In the genomic region with DNA sequence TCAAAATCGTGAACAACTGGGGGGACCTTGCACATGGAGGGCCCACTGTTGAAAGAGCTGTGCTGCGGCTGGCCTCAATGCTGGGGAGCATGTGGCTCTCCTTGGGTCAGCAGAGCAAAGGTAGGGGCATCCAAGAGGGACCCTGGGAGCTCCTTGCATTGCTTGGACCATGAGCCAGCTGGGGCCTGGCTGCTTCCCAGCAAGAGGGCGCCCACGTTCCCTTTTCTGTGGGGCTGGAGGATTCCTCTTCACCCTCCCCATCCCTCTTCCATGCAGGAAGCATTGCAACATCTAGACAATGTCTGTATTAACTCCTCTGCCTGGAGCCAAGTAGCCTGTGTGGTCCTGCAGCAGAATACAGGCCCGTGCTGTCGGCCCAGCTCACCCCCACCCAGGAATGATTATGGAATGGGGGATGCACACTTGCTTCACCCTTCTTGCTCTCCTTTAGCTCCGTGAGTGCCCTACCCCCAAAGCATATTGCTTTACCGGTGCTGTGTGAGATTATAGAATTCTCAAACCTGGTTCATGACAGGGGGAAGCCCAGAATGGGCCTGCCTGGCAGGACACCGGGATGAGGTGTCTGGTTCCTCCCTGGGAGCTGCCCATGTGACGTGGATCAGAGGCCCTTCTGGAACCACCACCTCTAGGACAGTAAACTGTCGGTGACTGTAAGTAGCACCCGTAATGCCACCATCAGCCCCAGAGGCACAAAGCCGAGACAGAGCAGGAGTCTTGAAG, we compare ENCODE assay signal across 9 cellular contexts.
A peak's percentile ranks its signal among the peaks of the same experiment; 100 is the strongest.
DNase-seq lines count a peak whose midpoint lies in the region; ATAC-seq and TF ChIP-seq lines count a peak whose summit lies in the region.
"Had no signal": no experiment of that assay in that cellular context is flagged by ENCODE, and none has a peak within 500 bp of the region (broad histone marks: within the 10 kb centered on the region; RNA-seq: fewer than 3 reads in every experiment).

No MANE protein-coding gene starts in this region.

- peaks cover 9% of the 10 kb centered on the region for H3K9me3 ChIP-seq in H9 (ENCODE audit: control insufficient read depth, low read depth, low read length)
- no peaks in the 10 kb centered on the region for H3K9me3 ChIP-seq in right cardiac atrium (ENCODE audit: control insufficient read depth, low read length)
- no peaks in the 10 kb centered on the region for H3K9me3 ChIP-seq in stomach smooth muscle (ENCODE audit: control insufficient read depth in 2 of 2, low read length in 2 of 2)
- H3K9me3 ChIP-seq: tibial nerve had no signal

- peaks cover 9% of the 10 kb centered on the region for H3K27me3 Mint-ChIP-seq in H9 (ENCODE audit: low read depth)
- H3K27me3 Mint-ChIP-seq: activated B cell treated with CpG ODN at 0.5 μM for 24 hours had no signal

- H3K4ac ChIP-seq in H9 (ENCODE audit: low read depth, low read length) = no peak overlapping the region

- DNase-seq in H9 (peak; percentile 58), SK-MEL-5 (ENCODE audit: low read depth, low spot score) (peak; percentile 87), right cardiac atrium (peak in 2 of 3 donors; percentile 49 to 66), DMS79 (lab: John Stamatoyannopoulos, UW) (no peak), ureter (ENCODE audit: low spot score) (no peak)
- DNase-seq: activated B cell treated with CpG ODN at 0.5 μM for 24 hours had no signal

- H2BK12ac ChIP-seq in H9 (ENCODE audit: insufficient read length, low read depth, low read length) = no peak overlapping the region

- no peak overlapping the region for H3K18ac ChIP-seq in H9 (ENCODE audit: insufficient read length, low read depth, low read length)

- WGBS in H9 (ENCODE audit: extremely low coverage, insufficient read length, low lambda C conversion rate) = no CpG with 5 or more reads among the region's 13 CpGs
- WGBS in right cardiac atrium = 68% methylated on average over 13 of the region's 13 CpGs

- no peaks in the 10 kb centered on the region for H3K79me1 ChIP-seq in H9 (ENCODE audit: insufficient read depth, low read depth, low read length, poor library complexity, severe bottlenecking)

- no peaks in the 10 kb centered on the region for H3K4me1 ChIP-seq in H9 (ENCODE audit: insufficient read depth, low read length)
- H3K4me1 ChIP-seq in right cardiac atrium (ENCODE audit: control insufficient read depth, insufficient read depth, low read length) = peaks cover 3% of the 10 kb centered on the region
- H3K4me1 ChIP-seq in stomach smooth muscle (ENCODE audit: control insufficient read depth, insufficient read depth, low read length) = peaks cover 25% of the 10 kb centered on the region

- in situ Hi-C loops in SK-MEL-5 (cut with HindIII; ENCODE audit: low pct_unique_long_range_greater_than_20kb, low sequenced_read_pairs) = no loop called here

- H3K23ac ChIP-seq in H9 (ENCODE audit: insufficient read length, low read depth, low read length) = no peak overlapping the region

- no peak overlapping the region for H4K8ac ChIP-seq in H9 (replicated peaks; ENCODE audit: insufficient read length, low read depth, low read length)

- TF ChIP-seq CTCF in H9 (conservative IDR thresholded peaks at IDR 0.05) = peak; percentile 42; the same call in 1 of the 3 replicates

- H3K4me3 ChIP-seq in right cardiac atrium (ENCODE audit: low read length) (no peak overlapping the region), stomach smooth muscle (ENCODE audit: low read length in 2 of 2) (no peak overlapping the region)
- H3K4me3 ChIP-seq: tibial nerve had no signal

- no peak overlapping the region for H2BK5ac ChIP-seq in H9 (ENCODE audit: insufficient read length, low read length)

- intact Hi-C loops in right cardiac atrium (cut with DNase I) = no loop called here

- no peak overlapping the region for H3K4me2 ChIP-seq in H9 (ENCODE audit: insufficient read depth, insufficient read length, low read length)

- H3K27me3 ChIP-seq in H9 (ENCODE audit: insufficient read depth, low read length) (no peaks in the 10 kb centered on the region), right cardiac atrium (ENCODE audit: control insufficient read depth, insufficient read depth) (no peaks in the 10 kb centered on the region), stomach smooth muscle (ENCODE audit: control insufficient read depth in 1 of 2, insufficient read depth in 2 of 2, low read length in 2 of 2) (no peaks in the 10 kb centered on the region)
- H3K27me3 ChIP-seq: tibial nerve had no signal

- H3K27ac ChIP-seq in H9 (ENCODE audit: insufficient read length, low read depth, low read length) (no peak overlapping the region), right cardiac atrium (ENCODE audit: low read length) (no peak overlapping the region), stomach smooth muscle (ENCODE audit: low read length) (peak overlapping the region; percentile 55)

- H3K27ac Mint-ChIP-seq in H9 = no peak overlapping the region

- no peak overlapping the region for H2BK15ac ChIP-seq in H9 (ENCODE audit: low read depth, low read length)

- no peak overlapping the region for H3K9ac ChIP-seq in H9 (ENCODE audit: extremely low read depth, insufficient read length, low read length)
- peak overlapping the region in 1 of 2 donors; percentile 29 for H3K9ac ChIP-seq in stomach smooth muscle (ENCODE audit: low read length in 2 of 2)

- no peaks in the 10 kb centered on the region for H3K36me3 ChIP-seq in stomach smooth muscle (ENCODE audit: control insufficient read depth in 2 of 2, insufficient read depth in 2 of 2, low read length in 2 of 2)
- H3K36me3 ChIP-seq: tibial nerve had no signal

- H3T11ph ChIP-seq in H9 (ENCODE audit: low read length) = no peak overlapping the region

- H3K4me3 Mint-ChIP-seq in H9 = no peak overlapping the region
- H3K4me3 Mint-ChIP-seq: activated B cell treated with CpG ODN at 0.5 μM for 24 hours had no signal

- peaks cover 5 to 12% of the 10 kb centered on the region in 2 experiments for H3K4me1 Mint-ChIP-seq in H9

- H3K14ac ChIP-seq in H9 (ENCODE audit: insufficient read depth, low read length) = no peak overlapping the region

- H3K9me3 Mint-ChIP-seq in H9 = peaks cover 3% of the 10 kb centered on the region in 2 experiments; a peak in 2 of 5 replicates
- H3K9me3 Mint-ChIP-seq: activated B cell treated with CpG ODN at 0.5 μM for 24 hours had no signal

- no peak overlapping the region for H2BK120ac ChIP-seq in H9 (ENCODE audit: low read depth, low read length, poor library complexity, severe bottlenecking)

- no peak overlapping the region for H2AK5ac ChIP-seq in H9 (ENCODE audit: insufficient read length, low read length)

- no peak overlapping the region for H2AFZ ChIP-seq in H9 (ENCODE audit: low read length)

- ATAC-seq in right cardiac atrium = peak; percentile 64 to 65
- ATAC-seq in HG03175 (IDR thresholded peaks at IDR 0.05; ENCODE audit: unreplicated experiment) = no peak

- no peaks in the 10 kb centered on the region for H3K23me2 ChIP-seq in H9 (ENCODE audit: insufficient read length, low read depth, low read length, poor library complexity, severe bottlenecking)

- H3K56ac ChIP-seq in H9 (ENCODE audit: insufficient read length, low read depth, low read length) = no peak overlapping the region

- no peak overlapping the region for H2BK20ac ChIP-seq in H9 (ENCODE audit: low read depth, low read length, poor library complexity, severe bottlenecking)

- H4K20me1 ChIP-seq in H9 (ENCODE audit: control insufficient read depth, insufficient read depth, insufficient read length) = no peaks in the 10 kb centered on the region

- H4K5ac ChIP-seq in H9 (ENCODE audit: insufficient read length, low read depth, low read length) = no peak overlapping the region

- H4K91ac ChIP-seq in H9 (ENCODE audit: insufficient read length, low read depth, low read length) = no peak overlapping the region

- no peaks in the 10 kb centered on the region for H3K79me2 ChIP-seq in H9 (ENCODE audit: insufficient read depth, low read length)

- H3K36me3 Mint-ChIP-seq in H9 (ENCODE audit: insufficient read depth in 1 of 3, low read depth in 3 of 3) = no peaks in the 10 kb centered on the region

Comparison
In these comparisons a context has a peak if more than half of its experiments do, and no peak if none do; other contexts are left out.
1. DNase-seq: peak in H9 (single experiment), SK-MEL-5 (single experiment) and right cardiac atrium (2 of 3); none in DMS79 (single experiment) and ureter (single experiment).